ENCODE assay signal across 8 cellular contexts in the genomic region with DNA sequence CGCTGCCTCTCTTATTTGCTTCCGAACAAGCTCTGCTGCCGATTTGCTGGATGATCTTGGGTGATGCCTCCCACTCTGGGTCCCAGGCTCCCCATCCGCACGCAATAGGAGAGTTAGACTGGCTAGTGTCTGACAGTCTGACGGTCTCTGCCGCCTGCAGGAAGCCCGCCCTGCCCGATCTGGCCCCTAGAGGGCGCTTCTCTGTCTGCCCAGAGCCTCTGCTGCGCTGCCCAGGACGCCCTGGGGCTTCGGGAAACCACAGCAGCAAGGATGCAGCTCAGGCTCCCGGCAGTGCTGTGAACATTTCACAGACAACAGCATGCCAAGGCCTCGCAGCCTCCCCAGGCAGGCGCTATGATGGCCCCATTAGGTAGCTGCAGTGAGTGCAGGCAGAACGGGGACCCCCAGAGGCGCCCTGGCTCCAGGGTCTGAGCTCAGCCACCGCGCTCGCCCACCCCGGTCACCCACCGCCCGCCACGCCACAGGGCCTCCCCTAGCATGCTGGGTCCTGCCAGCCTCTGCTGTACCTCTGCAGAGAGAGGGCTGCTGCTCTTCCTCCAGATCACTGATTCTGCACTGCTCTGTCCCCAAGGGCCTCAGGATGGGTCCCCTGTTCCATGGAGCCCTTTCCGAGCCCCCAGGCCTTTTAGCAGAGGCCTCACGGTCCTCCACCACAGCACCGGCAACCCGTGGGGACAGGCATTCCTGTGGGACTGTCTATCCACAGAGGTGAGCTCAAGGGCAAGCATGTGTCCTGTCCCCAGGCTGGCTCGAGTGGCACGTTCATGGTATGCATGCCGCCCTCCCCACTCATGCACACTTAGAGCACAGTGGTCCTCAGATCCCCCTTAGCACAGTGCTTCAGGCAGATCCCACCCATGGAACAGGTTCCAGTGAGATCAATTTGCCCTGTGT. TPM values are rescaled to one million over a fixed set of nuclear protein-coding genes. Genes with fewer than 3 reads are reported as not detected.
DNase-seq lines count a peak whose midpoint lies in the region; ATAC-seq and TF ChIP-seq lines count a peak whose summit lies in the region.

No MANE protein-coding gene starts in this region.

- no peak overlapping the region for H3K4me3 Mint-ChIP-seq in CD14-positive monocyte

- no peak overlapping the region for H3K27ac Mint-ChIP-seq in CD14-positive monocyte

- peaks cover 0 to 1% (median 0%) of the 10 kb centered on the region in 7 donors for H3K9me3 Mint-ChIP-seq in CD14-positive monocyte

- CTCF ChIA-PET in OCI-LY7 (lab: Charles Lee; ENCODE audit: unreplicated experiment): no interaction called here

- peak; percentile 74 for DNase-seq in CD14-positive monocyte (ENCODE audit: low spot score)
- peak; percentile 65 for DNase-seq in OCI-LY7 (ENCODE audit: low spot score)
- DNase-seq in activated T-cell treated with anti-CD3 and anti-CD28 coated beads for 1 hour (ENCODE audit: low read depth): peak; percentile 66
- peak; percentile 86 for DNase-seq in epithelial cell of esophagus (ENCODE audit: low read depth)
- peak; percentile 84 for DNase-seq in mucosa of gallbladder (ENCODE audit: low spot score)
- DNase-seq in stimulated activated CD8-positive, alpha-beta memory T cell treated with anti-CD3 and anti-CD28 coated beads, Interleukin-4, amount 100 ng/mL, for 24 hours (ENCODE audit: low read depth): peak; percentile 74

- no TSS peak for BruUV-seq in OCI-LY7 (replicated peaks; lab: Mats Ljungman, UMichigan)

- ATAC-seq in HG03432 (IDR thresholded peaks at IDR 0.05; ENCODE audit: unreplicated experiment) (peak; percentile 48), GM18520 (IDR thresholded peaks at IDR 0.05; ENCODE audit: unreplicated experiment) (no peak)

- H3K27ac ChIP-seq in OCI-LY7 (ENCODE audit: low read depth, low read length, poor library complexity, severe bottlenecking): no peak overlapping the region

- H4K20me1 ChIP-seq in OCI-LY7 (ENCODE audit: insufficient read depth, low read length): no peaks in the 10 kb centered on the region

- no peaks in the 10 kb centered on the region for H3K4me1 Mint-ChIP-seq in CD14-positive monocyte

- TF ChIP-seq CTCF in CD14-positive monocyte (IDR thresholded peaks at IDR 0.05): peak; percentile 87
- TF ChIP-seq CTCF in OCI-LY7 (conservative IDR thresholded peaks at IDR 0.05; ENCODE audit: low read length): peak; percentile 90
- TF ChIP-seq CTCF in epithelial cell of esophagus (IDR thresholded peaks at IDR 0.05; ENCODE audit: insufficient read depth, low read depth, low read length, missing control alignments): peak; percentile 91

- no peaks in the 10 kb centered on the region for H3K36me3 ChIP-seq in OCI-LY7 (ENCODE audit: insufficient read depth, low read length)

- H2AFZ ChIP-seq in OCI-LY7 (ENCODE audit: low read length): no peak overlapping the region

- no peaks in the 10 kb centered on the region for H3K9me2 ChIP-seq in OCI-LY7 (ENCODE audit: insufficient read depth, low read length)

- no peaks in the 10 kb centered on the region for H3K9me3 ChIP-seq in OCI-LY7 (ENCODE audit: low read length)

- no peak overlapping the region for H3K4me3 ChIP-seq in OCI-LY7 (ENCODE audit: low read depth, low read length, poor library complexity, severe bottlenecking)
- H3K4me3 ChIP-seq in epithelial cell of esophagus (ENCODE audit: low read length): no peak overlapping the region

- POLR2A ChIA-PET in OCI-LY7 (lab: Charles Lee): no interaction called here

- peaks cover 1% of the 10 kb centered on the region in 3 donors for H3K27me3 Mint-ChIP-seq in CD14-positive monocyte (ENCODE audit: low read depth in 3 of 3)

- H3K4me1 ChIP-seq in OCI-LY7 (ENCODE audit: insufficient read depth, low read length, poor library complexity, severe bottlenecking): no peaks in the 10 kb centered on the region

- no peaks in the 10 kb centered on the region for H3K79me2 ChIP-seq in OCI-LY7 (ENCODE audit: insufficient read depth, low read depth, low read length)

- no peak overlapping the region for H3K4me2 ChIP-seq in OCI-LY7 (ENCODE audit: low read length)

- no peaks in the 10 kb centered on the region for H3K36me3 Mint-ChIP-seq in CD14-positive monocyte

- intact Hi-C loops in CD14-positive monocyte (cut with micrococcal nuclease): loop anchor here (2.0 to 5.0 kb wide), 4 partner anchors 42 to 238 kb away; no protein-coding TSS in a partner anchor
- intact Hi-C loops in OCI-LY7 (cut with micrococcal nuclease; ENCODE audit: unreplicated experiment): no loop called here

RNA-seq across cellular contexts. Expression of gene BAIAP2L2, which starts 4.3 kb away (rescaled TPM):
- polyA plus RNA-seq in CD14-positive monocyte: not detected
- total RNA-seq in OCI-LY7 (2014; rRNA removed; shearing (Covaris generic)): 0.35 and 0.41 TPM in 2 replicates
- total RNA-seq in OCI-LY7 (2022) (1.9 and 2.4 TPM in 2 replicates), mucosa of gallbladder (216 TPM)

RNA-seq across cellular contexts. Expression of gene SLC16A8, which starts 30.8 kb away (rescaled TPM):
- polyA plus RNA-seq in CD14-positive monocyte: not detected
- total RNA-seq in OCI-LY7 (2014; rRNA removed; shearing (Covaris generic)): not detected in 2 replicates
- total RNA-seq in OCI-LY7 (2022) (not detected in 2 replicates), mucosa of gallbladder (0.35 TPM)

RNA-seq across cellular contexts. Expression of gene PICK1, which starts 57.5 kb away (rescaled TPM):
- polyA plus RNA-seq in CD14-positive monocyte: 1 to 10 TPM; 6.4 to 7.2 TPM
- 19.2 and 28.5 TPM in 2 replicates for total RNA-seq in OCI-LY7 (2014; rRNA removed; shearing (Covaris generic))
- total RNA-seq in OCI-LY7 (2022) (23.8 and 25.6 TPM in 2 replicates), mucosa of gallbladder (49.0 TPM)

Comparison
In these comparisons a context has a peak if more than half of its experiments do, and no peak if none do; other contexts are left out.
1. RNA of gene BAIAP2L2, which starts 4.3 kb away (total RNA-seq): 216 TPM in mucosa of gallbladder (single experiment); 0.35 to 2.4 TPM in OCI-LY7; every median in the first group is over 10 times any median in the second.
2. Peak in every context shown above with its lines, with median percentiles within 50 percentile points of each other: DNase-seq and CTCF ChIP-seq.